ENCODE assay signal across 11 cellular contexts in the genomic region with DNA sequence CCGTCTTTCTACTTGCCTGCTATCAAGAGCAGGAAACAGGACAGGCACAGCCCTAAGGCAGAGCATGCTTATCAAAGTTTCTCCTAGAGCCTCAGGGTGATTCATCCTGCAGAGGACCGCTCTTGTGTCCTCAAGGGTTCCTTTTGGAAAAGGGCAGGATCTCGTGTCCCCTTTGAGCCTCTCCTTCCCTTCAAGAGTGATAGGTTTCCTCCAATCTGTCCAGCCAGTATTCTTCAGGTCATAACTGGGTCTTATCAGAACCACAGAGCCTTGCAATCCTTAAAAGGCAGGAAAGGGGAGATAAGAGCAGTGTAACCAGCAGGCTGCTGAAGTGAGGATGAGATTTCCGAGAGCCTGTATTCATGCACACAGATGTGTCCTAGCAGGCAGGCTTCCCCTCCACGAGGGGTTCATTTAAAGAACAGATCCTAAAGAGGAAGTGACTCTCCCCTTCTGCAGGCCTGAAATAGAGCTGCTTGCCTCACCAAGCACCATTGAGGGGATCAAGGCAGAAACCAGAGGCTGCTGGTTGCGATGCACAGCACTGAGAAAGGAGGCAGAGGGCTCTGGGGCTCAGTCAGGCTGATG.
DNase-seq lines count a peak whose midpoint lies in the region; ATAC-seq, FAIRE-seq and TF ChIP-seq lines count a peak whose summit lies in the region.
"Had no signal": no experiment of that assay in that cellular context is flagged by ENCODE, and none has a peak within 500 bp of the region (broad histone marks: within the 10 kb centered on the region; RNA-seq: fewer than 3 reads in every experiment).

No MANE protein-coding gene starts in this region.

- peak; percentile 64 for DNase-seq in GDM1 (lab: John Stamatoyannopoulos, UW)
- DNase-seq in T-helper 17 cell: no peak
- DNase-seq in left cardiac atrium: peak; percentile 44
- peak; percentile 86 for DNase-seq in small intestine
- DNase-seq in NCI-H526 (lab: John Stamatoyannopoulos, UW): no peak
- no peak for DNase-seq in PC-3
- no peak for DNase-seq in activated naive CD4-positive, alpha-beta T cell treated with anti-CD3 and anti-CD28 coated beads, Interleukin-2, amount 50 U/mL, for 16 hours
- DNase-seq in prostate gland (ENCODE audit: low spot score): no peak
- DNase-seq: activated T-cell treated with anti-CD3 and anti-CD28 coated beads, Interleukin-2, amount 50 U/mL, for 24 hours; DMS53 had no signal

- H3K9me3 ChIP-seq in T-helper 17 cell (ENCODE audit: control insufficient read depth, low read length, poor library complexity, severe bottlenecking): no peaks in the 10 kb centered on the region
- no peaks in the 10 kb centered on the region for H3K9me3 ChIP-seq in small intestine (ENCODE audit: control insufficient read depth, low read depth)
- no peaks in the 10 kb centered on the region for H3K9me3 ChIP-seq in PC-3 (ENCODE audit: low read length)
- H3K9me3 ChIP-seq in prostate gland: no peaks in the 10 kb centered on the region

- H3K27ac Mint-ChIP-seq in T-helper 17 cell: no peak overlapping the region
- H3K27ac Mint-ChIP-seq: activated T-cell treated with anti-CD3 and anti-CD28 coated beads, Interleukin-2, amount 50 U/mL, for 24 hours; T-helper 1 cell treated with Interleukin-12 subunit alpha and Interleukin-12 subunit beta and Interleukin-4 antibody, amounts not matched to agents 30 μg/mL and 1 μg/mL, for 36 hours had no signal

- H3K4me1 ChIP-seq in small intestine (ENCODE audit: control insufficient read depth in 2 of 2, insufficient read depth in 1 of 2, low read depth in 1 of 2, low read length in 1 of 2): peaks cover 0 to 6% of the 10 kb centered on the region in 2 donors
- H3K4me1 ChIP-seq in PC-3 (ENCODE audit: insufficient read depth, low read length): peaks cover 9% of the 10 kb centered on the region; the same call in 1 of the 2 replicates
- H3K4me1 ChIP-seq in prostate gland (replicated peaks): no peaks in the 10 kb centered on the region

- no TSS peak for BruUV-seq in PC-3 (replicated peaks; lab: Mats Ljungman, UMichigan)

- intact Hi-C loops in left cardiac atrium (cut with DNase I) (loop anchor here in 1 of 2 donors (5.0 to 10.0 kb wide), 2 partner anchors 93 to 210 kb away; a partner anchor contains a TSS), PC-3 (cut with micrococcal nuclease) (no loop called here), prostate gland (cut with DNase I) (no loop called here)

- no peak overlapping the region for H3K4me2 ChIP-seq in PC-3 (ENCODE audit: low read length)

- WGBS in small intestine, 3 donors: 27 to 51% (median 37%) methylated on average over 6 of the region's 6 CpGs
- 54% methylated on average over 6 of the region's 6 CpGs for WGBS in prostate gland

- peaks cover 21% of the 10 kb centered on the region for H4K20me1 ChIP-seq in PC-3 (ENCODE audit: low read length)

- H3K4me3 Mint-ChIP-seq in T-helper 17 cell: peak overlapping the region; percentile 41
- H3K4me3 Mint-ChIP-seq: activated T-cell treated with anti-CD3 and anti-CD28 coated beads, Interleukin-2, amount 50 U/mL, for 24 hours; T-helper 1 cell treated with Interleukin-12 subunit alpha and Interleukin-12 subunit beta and Interleukin-4 antibody, amounts not matched to agents 30 μg/mL and 1 μg/mL, for 36 hours had no signal

- peaks cover 6% of the 10 kb centered on the region for H3K36me3 Mint-ChIP-seq in T-helper 17 cell (ENCODE audit: low read depth)

- no peak overlapping the region for H3K4me3 ChIP-seq in small intestine (ENCODE audit: low read depth in 1 of 2, low read length in 2 of 2)
- H3K4me3 ChIP-seq in PC-3 (ENCODE audit: low read length): no peak overlapping the region
- no peak overlapping the region for H3K4me3 ChIP-seq in prostate gland

- no peaks in the 10 kb centered on the region for H3K27me3 Mint-ChIP-seq in T-helper 17 cell
- H3K27me3 Mint-ChIP-seq: activated T-cell treated with anti-CD3 and anti-CD28 coated beads, Interleukin-2, amount 50 U/mL, for 24 hours had no signal

- TF ChIP-seq CTCF in PC-3 (conservative IDR thresholded peaks at IDR 0.05; ENCODE audit: low read depth, low read length) (no peak), prostate gland (IDR thresholded peaks at IDR 0.05) (no peak)

- H3K9me2 ChIP-seq in PC-3 (replicated peaks; ENCODE audit: low read length): no peaks in the 10 kb centered on the region

- no peak overlapping the region for H2AFZ ChIP-seq in PC-3 (ENCODE audit: low read length)

- TF ChIP-seq POLR2A in prostate gland (IDR thresholded peaks at IDR 0.05): no peak

- CTCF ChIA-PET in PC-3 (lab: Charles Lee): no interaction called here

- H3K27ac ChIP-seq in small intestine (ENCODE audit: low read depth in 1 of 2, low read length in 1 of 2) (peak overlapping the region in 1 of 2 donors; percentile 18), PC-3 (ENCODE audit: low read length) (no peak overlapping the region), prostate gland (no peak overlapping the region)

- H3K36me3 ChIP-seq in small intestine (ENCODE audit: control insufficient read depth in 2 of 2, insufficient read depth in 2 of 2, low read length in 2 of 2) (no peaks in the 10 kb centered on the region), PC-3 (ENCODE audit: low read depth, low read length) (peaks cover 3% of the 10 kb centered on the region), prostate gland (no peaks in the 10 kb centered on the region)

- ATAC-seq in T-helper 17 cell (no peak), left cardiac atrium (peak; percentile 91 to 92), PC-3 (no peak)

- peaks cover 98% of the 10 kb centered on the region for H3K79me2 ChIP-seq in PC-3 (ENCODE audit: low read length)

- peaks cover 35% of the 10 kb centered on the region for H3K4me1 Mint-ChIP-seq in T-helper 17 cell

- POLR2A ChIA-PET in PC-3 (lab: Charles Lee; ENCODE audit: unreplicated experiment): no interaction called here

- no peak overlapping the region for H3K9ac ChIP-seq in PC-3 (ENCODE audit: low read length)

- H3F3A ChIP-seq in PC-3 (ENCODE audit: low read length, unreplicated experiment): no peaks in the 10 kb centered on the region

- H3K27me3 ChIP-seq in small intestine (ENCODE audit: control insufficient read depth in 2 of 2, insufficient read depth in 2 of 2, low read length in 2 of 2) (no peaks in the 10 kb centered on the region), PC-3 (ENCODE audit: low read length) (no peaks in the 10 kb centered on the region), prostate gland (replicated peaks; ENCODE audit: insufficient read depth) (no peaks in the 10 kb centered on the region)

- FAIRE-seq in small intestine (lab: Jason Lieb, UNC): no peak

Comparison
In these comparisons a context has a peak if more than half of its experiments do, and no peak if none do; other contexts are left out.
1. DNase-seq: peak in GDM1 (single experiment), left cardiac atrium (single experiment) and small intestine (single experiment); none in T-helper 17 cell (0 of 3), NCI-H526 (0 of 2), PC-3 (single experiment), activated naive CD4-positive, alpha-beta T cell treated with anti-CD3 and anti-CD28 coated beads, Interleukin-2, amount 50 U/mL, for 16 hours (single experiment) and prostate gland (single experiment).
2. ATAC-seq: peak in left cardiac atrium (2 of 2); none in T-helper 17 cell (single experiment) and PC-3 (single experiment).